In the genomic region with DNA sequence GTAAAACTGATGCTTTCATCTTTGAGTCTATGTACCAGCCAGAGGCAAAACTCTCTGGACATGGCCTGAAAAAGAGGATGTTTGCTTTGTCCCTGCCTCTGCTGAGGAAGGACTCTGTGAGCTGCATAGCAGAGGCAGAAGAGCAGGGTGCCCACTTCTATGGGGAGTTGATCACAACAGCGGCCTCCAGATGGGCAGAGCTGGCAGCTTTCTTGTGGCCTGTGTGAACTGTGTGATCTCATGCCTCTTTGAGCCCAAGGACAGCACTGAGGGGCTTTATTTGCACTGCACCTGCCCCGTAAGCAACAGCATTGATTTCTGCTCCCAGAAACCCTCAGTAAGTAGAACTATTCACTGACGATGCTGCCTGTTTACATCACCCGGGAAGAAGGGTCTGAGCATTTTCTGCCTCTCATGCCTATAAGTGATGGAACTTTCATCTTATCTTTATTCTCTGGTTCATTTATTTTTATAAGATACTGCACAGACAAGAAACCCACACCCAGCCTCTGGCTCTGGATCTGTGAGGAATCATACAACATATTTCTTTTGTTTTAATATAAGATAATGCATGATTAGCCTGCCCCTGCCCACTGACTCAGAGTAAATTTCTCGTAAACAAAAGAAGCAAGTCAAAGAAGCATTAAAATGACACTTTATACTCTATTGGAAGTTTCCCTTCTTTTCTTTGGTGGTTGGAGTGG, we compare ENCODE assay signal across 20 cellular contexts.
"Had no signal": no experiment of that assay in that cellular context is flagged by ENCODE, and none has a peak within 500 bp of the region (broad histone marks: within the 10 kb centered on the region; RNA-seq: fewer than 3 reads in every experiment).

No MANE protein-coding gene starts in this region.

- H3K27ac Mint-ChIP-seq: activated B cell treated with CpG ODN at 0.5 μM for 24 hours; activated CD8-positive, alpha-beta T cell treated with anti-CD3 and anti-CD28 coated beads, Interleukin-2, amount 10 ng/mL, durations not matched to agents 7 days and 5 days; activated naive CD8-positive, alpha-beta T cell; immature natural killer cell; stimulated activated naive B cell treated with anti-CD40 and anti-IgM and Interleukin-4, amounts not matched to agents 10 μg/mL and 1 μg/mL and 100 μg/mL, for 72 hours; T-helper 2 cell treated with Interferon-gamma antibody and Interleukin-4, amounts not matched to agents 5 μg/mL and 100 μg/mL, for 36 hours had no signal

- DNase-seq: activated B cell treated with CpG ODN at 0.5 μM for 24 hours; activated CD4-positive, alpha-beta T cell treated with anti-CD3 and anti-CD28 coated beads for 48 hours; activated CD8-positive, alpha-beta memory T cell treated with anti-CD3 and anti-CD28 coated beads, Interleukin-2, amount 50 U/mL, for 4 hours; activated CD8-positive, alpha-beta T cell treated with anti-CD3 and anti-CD28 coated beads, Interleukin-2, amount 10 ng/mL, durations not matched to agents 7 days and 5 days; activated effector memory CD4-positive, alpha-beta T cell treated with anti-CD3 and anti-CD28 coated beads, Interleukin-2, amount 50 U/mL, for 16 hours; activated T-cell treated with anti-CD3 and anti-CD28 coated beads, Interleukin-2, amount 50 U/mL, for 48 hours; immature natural killer cell; stimulated activated CD4-positive, alpha-beta T cell treated with anti-CD3 and anti-CD28 coated beads, Interleukin-15, amount 100 ng/mL, for 24 hours; stimulated activated CD4-positive, alpha-beta T cell treated with anti-CD3 and anti-CD28 coated beads, Interleukin-4, amount 100 ng/mL, for 1 hour; stimulated activated naive B cell treated with anti-CD40 and anti-IgM and Interleukin-4, amounts not matched to agents 10 μg/mL and 1 μg/mL and 100 μg/mL, for 72 hours; transverse colon had no signal

- H3K4me3 Mint-ChIP-seq: activated B cell treated with CpG ODN at 0.5 μM for 24 hours; activated CD8-positive, alpha-beta T cell treated with anti-CD3 and anti-CD28 coated beads, Interleukin-2, amount 10 ng/mL, durations not matched to agents 7 days and 5 days; activated naive CD8-positive, alpha-beta T cell; immature natural killer cell; neural crest cell; stimulated activated naive B cell treated with anti-CD40 and anti-IgM and Interleukin-4, amounts not matched to agents 10 μg/mL and 1 μg/mL and 100 μg/mL, for 72 hours; T-helper 2 cell treated with Interferon-gamma antibody and Interleukin-4, amounts not matched to agents 5 μg/mL and 100 μg/mL, for 36 hours had no signal

- H3K27ac ChIP-seq: ascending aorta, cardiac muscle cell, esophagus muscularis mucosa, right atrium auricular region, skin epidermis, transverse colon, vagina had no signal

- H3K36me3 ChIP-seq: ascending aorta, cardiac muscle cell, esophagus muscularis mucosa, right atrium auricular region, transverse colon, vagina had no signal

- H3K36me3 Mint-ChIP-seq: activated naive CD8-positive, alpha-beta T cell; immature natural killer cell; stimulated activated naive B cell treated with anti-CD40 and anti-IgM and Interleukin-4, amounts not matched to agents 10 μg/mL and 1 μg/mL and 100 μg/mL, for 72 hours had no signal

- H3K4me1 ChIP-seq: ascending aorta, esophagus muscularis mucosa, right atrium auricular region, transverse colon, vagina had no signal

- H3K9me3 ChIP-seq: ascending aorta, right atrium auricular region, transverse colon, vagina had no signal

- H3K4me3 ChIP-seq: ascending aorta, cardiac muscle cell, esophagus muscularis mucosa, right atrium auricular region, skin epidermis, transverse colon, vagina had no signal

- ATAC-seq: activated CD8-positive, alpha-beta T cell treated with anti-CD3 and anti-CD28 coated beads, Interleukin-2, amount 10 ng/mL, durations not matched to agents 7 days and 5 days; stimulated activated naive B cell treated with anti-CD40 and anti-IgM and Interleukin-4, amounts not matched to agents 10 μg/mL and 1 μg/mL and 100 μg/mL, for 72 hours had no signal

- H3K9me3 Mint-ChIP-seq: activated B cell treated with CpG ODN at 0.5 μM for 24 hours; stimulated activated naive B cell treated with anti-CD40 and anti-IgM and Interleukin-4, amounts not matched to agents 10 μg/mL and 1 μg/mL and 100 μg/mL, for 72 hours; T-helper 2 cell treated with Interferon-gamma antibody and Interleukin-4, amounts not matched to agents 5 μg/mL and 100 μg/mL, for 36 hours had no signal

- H3K4me1 Mint-ChIP-seq: activated B cell treated with CpG ODN at 0.5 μM for 24 hours; immature natural killer cell; stimulated activated naive B cell treated with anti-CD40 and anti-IgM and Interleukin-4, amounts not matched to agents 10 μg/mL and 1 μg/mL and 100 μg/mL, for 72 hours had no signal

- H3K27me3 ChIP-seq: ascending aorta, cardiac muscle cell, right atrium auricular region, transverse colon, vagina had no signal
